In genomic region chr12:108975024-108975593, GRCh38 we compare ENCODE assay signal across 33 cellular contexts. TPM values are rescaled to one million over a fixed set of nuclear protein-coding genes. Genes with fewer than 3 reads are reported as not detected.
A peak's percentile ranks its signal among the peaks of the same experiment; 100 is the strongest.
DNase-seq lines count a peak whose midpoint lies in the region; ATAC-seq and TF ChIP-seq lines count a peak whose summit lies in the region.
"Had no signal": no experiment of that assay in that cellular context is flagged by ENCODE, and none has a peak within 500 bp of the region (broad histone marks: within the 10 kb centered on the region; RNA-seq: fewer than 3 reads in every experiment).

No MANE protein-coding gene starts in this region.

- peaks cover 11% of the 10 kb centered on the region for H3K27me3 ChIP-seq in DND-41 (ENCODE audit: insufficient read depth, low read length, poor library complexity)
- no peaks in the 10 kb centered on the region for H3K27me3 ChIP-seq in BE2C
- H3K27me3 ChIP-seq: SJSA1 had no signal

- no peak overlapping the region for H3K4me3 Mint-ChIP-seq in T-helper 2 cell treated with Interferon-gamma antibody and Interleukin-4, amounts not matched to agents 5 μg/mL and 100 μg/mL, for 36 hours
- H3K4me3 Mint-ChIP-seq: GM23338, HFFc6, IgD-negative memory B cell had no signal

- TF ChIP-seq CTCF in DND-41 (IDR thresholded peaks at IDR 0.05; ENCODE audit: borderline replicate concordance, extremely low read depth, low read length, poor library complexity, severe bottlenecking), result no peak
- no peak for TF ChIP-seq CTCF in fibroblast of the aortic adventitia (IDR thresholded peaks at IDR 0.05; ENCODE audit: insufficient read depth, low read length)
- TF ChIP-seq CTCF in omental fat pad (IDR thresholded peaks at IDR 0.05), result no peak
- TF ChIP-seq CTCF in BE2C (IDR thresholded peaks at IDR 0.05; ENCODE audit: low read depth, low read length), result no peak

- no peak overlapping the region for H3K27ac Mint-ChIP-seq in T-helper 2 cell treated with Interferon-gamma antibody and Interleukin-4, amounts not matched to agents 5 μg/mL and 100 μg/mL, for 36 hours
- H3K27ac Mint-ChIP-seq: GM23338, HFFc6, IgD-negative memory B cell had no signal

- TF ChIP-seq EP300 in Ishikawa (IDR thresholded peaks at IDR 0.05; ENCODE audit: borderline replicate concordance), result no peak

- no peaks in the 10 kb centered on the region for H3K4me1 Mint-ChIP-seq in T-helper 2 cell treated with Interferon-gamma antibody and Interleukin-4, amounts not matched to agents 5 μg/mL and 100 μg/mL, for 36 hours (ENCODE audit: low read depth)

- no peak overlapping the region for H3K4me2 ChIP-seq in DND-41 (ENCODE audit: insufficient read depth, low read length)
- H3K4me2 ChIP-seq: GM23338, PC-9 had no signal

- H3K27ac ChIP-seq in DND-41 (ENCODE audit: low read length) (no peak overlapping the region), caudate nucleus (ENCODE audit: low read depth, low read length) (no peak overlapping the region)
- H3K27ac ChIP-seq: PC-9, SJSA1 had no signal

- no peaks in the 10 kb centered on the region for H3K9me3 Mint-ChIP-seq in T-helper 2 cell treated with Interferon-gamma antibody and Interleukin-4, amounts not matched to agents 5 μg/mL and 100 μg/mL, for 36 hours
- H3K9me3 Mint-ChIP-seq: GM23338, HFFc6, IgD-negative memory B cell had no signal

- H3K4me3 ChIP-seq in DND-41 (ENCODE audit: low read depth in 1 of 2, low read length in 2 of 2) (no peak overlapping the region), fibroblast of the aortic adventitia (ENCODE audit: low read depth, low read length) (no peak overlapping the region), BE2C (ENCODE audit: low read depth, low read length) (no peak overlapping the region)
- H3K4me3 ChIP-seq: GM12878, GM23338, HAP-1, PC-9, SJSA1 had no signal

- no peaks in the 10 kb centered on the region for H4K20me1 ChIP-seq in DND-41 (ENCODE audit: insufficient read depth, low read length)

- no peaks in the 10 kb centered on the region for H3K79me2 ChIP-seq in DND-41 (ENCODE audit: insufficient read depth, low read length)

- H3K36me3 ChIP-seq in DND-41 (ENCODE audit: insufficient read depth, low read length), result no peaks in the 10 kb centered on the region
- H3K36me3 ChIP-seq in BE2C, result no peaks in the 10 kb centered on the region
- H3K36me3 ChIP-seq: HAP-1, SJSA1 had no signal

- ATAC-seq in DND-41 (ENCODE audit: insufficient read depth, low read depth), result 0 out of 3 replicates have a peak, but pooled peaks have one; percentile 45
- no peak for ATAC-seq in omental fat pad (ENCODE audit: low FRiP score)
- ATAC-seq: GM12878, GM23338 had no signal

- no peak overlapping the region for H2AFZ ChIP-seq in DND-41 (ENCODE audit: low read depth, low read length)
- H2AFZ ChIP-seq: GM23338, PC-9 had no signal

- H3K4me1 ChIP-seq in DND-41 (ENCODE audit: insufficient read depth, low read length), result no peaks in the 10 kb centered on the region
- H3K4me1 ChIP-seq in BE2C, result no peaks in the 10 kb centered on the region
- H3K4me1 ChIP-seq: HAP-1, SJSA1 had no signal

- no peak for DNase-seq in DND-41
- peak; percentile 34 for DNase-seq in amniotic epithelial cell (ENCODE audit: low read depth)
- peak; percentile 6 for DNase-seq in fibroblast of the aortic adventitia (ENCODE audit: low read depth)
- no peak for DNase-seq in caudate nucleus (lab: John Stamatoyannopoulos, UW)
- no peak for DNase-seq in T-helper 2 cell treated with Interferon-gamma antibody and Interleukin-4, amounts not matched to agents 5 μg/mL and 100 μg/mL, for 36 hours (ENCODE audit: low spot score)
- no peak for DNase-seq in omental fat pad (ENCODE audit: low spot score)
- DNase-seq in BE2C, result no peak
- DNase-seq: 8988T; ACHN; Calu3; DMS79 treated with DMSO at 0.1 percent for 48 hours; GDM1; HFFc6; Karpas-422; MV-4-11; NCI-H1105; NCI-H1436 treated with DMSO at 0.1 percent for 48 hours; NCI-H187 treated with DMSO at 0.1 percent for 48 hours; NCI-H446 treated with DMSO at 0.1 percent for 48 hours; NCI-H526; NCI-H82; NK-92 treated with Interleukin-12 subunit alpha and Interleukin-12 subunit beta, amount 100 ng/mL, for 24 hours; PC-9; Right ventricle myocardium superior; RPMI8226 had no signal

- no peaks in the 10 kb centered on the region for H3K27me3 Mint-ChIP-seq in T-helper 2 cell treated with Interferon-gamma antibody and Interleukin-4, amounts not matched to agents 5 μg/mL and 100 μg/mL, for 36 hours (ENCODE audit: low read depth)

- H3K9ac ChIP-seq in DND-41 (ENCODE audit: low read depth, low read length), result no peak overlapping the region

- H3K36me3 Mint-ChIP-seq in T-helper 2 cell treated with Interferon-gamma antibody and Interleukin-4, amounts not matched to agents 5 μg/mL and 100 μg/mL, for 36 hours (ENCODE audit: low read depth), result no peaks in the 10 kb centered on the region

- no peak for TF ChIP-seq RAD21 in Ishikawa (IDR thresholded peaks at IDR 0.05; ENCODE audit: low read depth)

- H3K9me3 ChIP-seq in DND-41 (ENCODE audit: insufficient read depth, low read length, severe bottlenecking) (no peaks in the 10 kb centered on the region), BE2C (no peaks in the 10 kb centered on the region)
- H3K9me3 ChIP-seq: HAP-1, SJSA1 had no signal

TF ChIP-seq in Ishikawa, 13 proteins besides CTCF, POLR2A, EP300 and RAD21:
- TF ChIP-seq NFIC (IDR thresholded peaks at IDR 0.05), result peak; percentile 21; the same call in 1 of the 2 replicates
- TF ChIP-seq CREB1 (IDR thresholded peaks at IDR 0.05; ENCODE audit: low read depth), result no peak

RNA-seq across cellular contexts. Expression of gene SVOP, which starts 45.8 kb away (rescaled TPM):
- total RNA-seq in fibroblast of the aortic adventitia (ENCODE audit: low replicate concordance), result not detected in 2 replicates
- total RNA-seq in omental fat pad, result not detected
- polyA plus RNA-seq in BE2C (2012; ENCODE audit: insufficient read depth, insufficient read length, low read depth), result 9.1 TPM
- total RNA-seq: Calu3, HFFc6, MCF 10A, PC-9, SJSA1 had no signal
- polyA plus RNA-seq: BJ, GM12878, GM23338, IgD-negative memory B cell had no signal

Comparison
In these comparisons a context has a peak if more than half of its experiments do, and no peak if none do; other contexts are left out.
1. DNase-seq: peak in amniotic epithelial cell (single experiment) and fibroblast of the aortic adventitia (single experiment); none in DND-41 (single experiment), caudate nucleus (0 of 61), T-helper 2 cell treated with Interferon-gamma antibody and Interleukin-4, amounts not matched to agents 5 μg/mL and 100 μg/mL, for 36 hours (single experiment), omental fat pad (single experiment) and BE2C (single experiment).